8 cellular contexts compared by ENCODE assay signal in genomic region chr1:205630651-205631009, GRCh38. TPM values are rescaled to one million over a fixed set of nuclear protein-coding genes. Genes with fewer than 3 reads are reported as not detected.
DNase-seq lines count a peak whose midpoint lies in the region; ATAC-seq, FAIRE-seq and TF ChIP-seq lines count a peak whose summit lies in the region.

No MANE protein-coding gene starts in this region.

- ATAC-seq in Panc1, result no peak
- no peak for ATAC-seq in pancreas

- 3 to 4% methylated on average over 3 of the region's 3 CpGs for WGBS in pancreas, 2 donors

- peak overlapping the region; percentile 87 to 95 (median 89) for H3K4me3 Mint-ChIP-seq in CD8-positive, alpha-beta memory T cell

- no peaks in the 10 kb centered on the region for H3K27me3 ChIP-seq in CD8-positive, alpha-beta memory T cell (ENCODE audit: insufficient read depth, low read length, poor library complexity, severe bottlenecking)
- no peaks in the 10 kb centered on the region for H3K27me3 ChIP-seq in Panc1 (ENCODE audit: control insufficient read depth, insufficient read depth, low read length)
- H3K27me3 ChIP-seq in pancreas, result no peaks in the 10 kb centered on the region

- peak in 1 of 5 donors; percentile 1 for DNase-seq in CD8-positive, alpha-beta memory T cell
- DNase-seq in Panc1 (ENCODE audit: low read depth, low spot score), result no peak
- DNase-seq in epithelial cell of proximal tubule (ENCODE audit: low read depth), result no peak
- no peak for DNase-seq in pancreas
- no peak for DNase-seq in hypothalamus (lab: John Stamatoyannopoulos, UW)
- DNase-seq in activated CD4-positive, alpha-beta T cell treated with anti-CD3 and anti-CD28 coated beads, Interleukin-2, amount 50 U/mL, for 4 hours, result no peak
- DNase-seq in NCI-H2029 (lab: John Stamatoyannopoulos, UW), result no peak
- DNase-seq in SK-N-DZ (ENCODE audit: low spot score), result no peak

- peaks cover 52% of the 10 kb centered on the region for H3K4me1 ChIP-seq in CD8-positive, alpha-beta memory T cell (ENCODE audit: insufficient read depth, low read length)
- H3K4me1 ChIP-seq in Panc1 (ENCODE audit: control insufficient read depth, insufficient read depth, low read length) (peaks cover 18% of the 10 kb centered on the region), pancreas (peaks cover 5 to 18% (median 18%) of the 10 kb centered on the region in 3 donors)

- H3K9me3 Mint-ChIP-seq in CD8-positive, alpha-beta memory T cell, result no peaks in the 10 kb centered on the region

- POLR2A ChIA-PET in CD8-positive, alpha-beta memory T cell (lab: Charles Lee), result interaction anchor here (0.6 to 4.7 kb wide), 10 partner anchors 35 to 1125 kb away, joined by 3 to 67 read pairs (median 3); partner anchors contain the start of genes PM20D1 and RAB29
- POLR2A ChIA-PET in Panc1 (lab: Charles Lee), result interaction anchor here (0.6 kb wide), 1 partner anchor 74 kb away, joined by 5 read pairs; no protein-coding TSS in a partner anchor

- BruUV-seq in Panc1 (replicated peaks; lab: Mats Ljungman, UMichigan), result no TSS peak

- in situ Hi-C loops in Panc1 (cut with HindIII; ENCODE audit: low pct_unique_long_range_greater_than_20kb, low sequenced_read_pairs), result no loop called here

- peaks cover 0 to 1% of the 10 kb centered on the region in 2 donors for H3K27me3 Mint-ChIP-seq in CD8-positive, alpha-beta memory T cell

- CTCF ChIA-PET in CD8-positive, alpha-beta memory T cell (lab: Charles Lee), result interaction anchor here (0.6 to 3.7 kb wide), 8 partner anchors 17 to 129 kb away, joined by 3 to 96 read pairs (median 5); no protein-coding TSS in a partner anchor
- CTCF ChIA-PET in Panc1 (lab: Charles Lee), result interaction anchor here (2.3 kb wide), 1 partner anchor 39 kb away, joined by 14 read pairs; no protein-coding TSS in a partner anchor

- TF ChIP-seq CTCF in Panc1 (IDR thresholded peaks at IDR 0.05) (no peak), epithelial cell of proximal tubule (conservative IDR thresholded peaks at IDR 0.05; ENCODE audit: low read depth, low read length) (no peak), pancreas (IDR thresholded peaks at IDR 0.05) (no peak)

- peak overlapping the region; percentile 84 for H3K27ac ChIP-seq in CD8-positive, alpha-beta memory T cell (ENCODE audit: low read depth, low read length)
- H3K27ac ChIP-seq in Panc1 (ENCODE audit: low read length) (peak overlapping the region; percentile 95), pancreas (peak overlapping the region; percentile 81 to 96 (median 94))

- H3K9me3 ChIP-seq in CD8-positive, alpha-beta memory T cell (ENCODE audit: low read length), result no peaks in the 10 kb centered on the region
- H3K9me3 ChIP-seq in Panc1 (ENCODE audit: control insufficient read depth, insufficient read depth, low read depth, low read length) (no peaks in the 10 kb centered on the region), pancreas (no peaks in the 10 kb centered on the region)

- H3K4me3 ChIP-seq in CD8-positive, alpha-beta memory T cell (ENCODE audit: low read length), result peak overlapping the region; percentile 80
- H3K4me3 ChIP-seq in Panc1 (ENCODE audit: low read depth in 2 of 2, low read length in 2 of 2) (peak overlapping the region; percentile 81 to 94), epithelial cell of proximal tubule (ENCODE audit: low read depth, low read length) (peak overlapping the region; percentile 76), pancreas (peak overlapping the region; percentile 45 to 70 (median 65))

- H3K27ac Mint-ChIP-seq in CD8-positive, alpha-beta memory T cell, result peak overlapping the region; percentile 90 to 99 (median 97)

- peaks cover 0 to 38% (median 9%) of the 10 kb centered on the region in 3 donors for H3K36me3 Mint-ChIP-seq in CD8-positive, alpha-beta memory T cell

- no peak for FAIRE-seq in pancreas (lab: Jason Lieb, UNC)

- no peaks in the 10 kb centered on the region for H3K36me3 ChIP-seq in CD8-positive, alpha-beta memory T cell (ENCODE audit: insufficient read depth, low read length)
- H3K36me3 ChIP-seq in Panc1 (ENCODE audit: control insufficient read depth, insufficient read depth, low read length), result peaks cover 4% of the 10 kb centered on the region; the same call in 1 of the 2 replicates
- no peaks in the 10 kb centered on the region for H3K36me3 ChIP-seq in pancreas

- intact Hi-C loops in Panc1 (cut with micrococcal nuclease; ENCODE audit: unreplicated experiment) (no loop called here), pancreas (cut with DNase I) (loop anchor here in 1 of 3 donors (5.0 kb wide), 1 partner anchor 38 kb away; no protein-coding TSS in a partner anchor)

- H3K4me1 Mint-ChIP-seq in CD8-positive, alpha-beta memory T cell, result peaks cover 51 to 65% (median 58%) of the 10 kb centered on the region in 3 donors

RNA-seq across cellular contexts. Expression of gene ELK4, which starts 1.2 kb away (rescaled TPM):
- 10 to 100 TPM; 83.3 to 88.7 TPM for total RNA-seq in CD8-positive, alpha-beta memory T cell
- 6.1 TPM for polyA plus RNA-seq in CD8-positive, alpha-beta memory T cell
- total RNA-seq in Panc1 (2021; ENCODE audit: unreplicated experiment) (54.6 TPM), epithelial cell of proximal tubule (12.0 and 12.8 TPM in 2 replicates), pancreas (10 to 100 TPM; 18.5 to 42.7 (median 26.6) TPM)
- polyA plus RNA-seq in Panc1 (2012; ENCODE audit: insufficient read length), result 5.0 TPM
- polyA plus RNA-seq in pancreas, result 1 to 10 TPM; 5.7 to 7.2 TPM
- polyA plus RNA-seq in SK-N-DZ (2014; cell fraction: cytosol; rRNA removed), result 4.4 and 5.7 TPM in 2 replicates
- polyA plus RNA-seq in SK-N-DZ (2014; cell fraction: nucleus; rRNA removed), result 5.3 and 8.4 TPM in 2 replicates

RNA-seq across cellular contexts. Expression of gene SLC45A3, which starts 49.7 kb away (rescaled TPM):
- total RNA-seq in CD8-positive, alpha-beta memory T cell, result under 1 TPM; 0.29 to 0.33 TPM
- not detected for polyA plus RNA-seq in CD8-positive, alpha-beta memory T cell
- total RNA-seq in Panc1 (2021; ENCODE audit: unreplicated experiment), result 3.0 TPM
- polyA plus RNA-seq in Panc1 (2012; ENCODE audit: insufficient read length), result 4.2 TPM
- total RNA-seq in epithelial cell of proximal tubule, result 6.5 and 9.1 TPM in 2 replicates
- total RNA-seq in pancreas, result 1 to 10 TPM in 3 of 6 donors, under 1 TPM in 3; 0.28 to 2.1 (median 0.90) TPM
- 1 to 10 TPM; 1.4 to 4.7 TPM for polyA plus RNA-seq in pancreas
- 6.2 TPM in 2 replicates for polyA plus RNA-seq in SK-N-DZ (2014; cell fraction: cytosol; rRNA removed)
- 4.5 and 4.9 TPM in 2 replicates for polyA plus RNA-seq in SK-N-DZ (2014; cell fraction: nucleus; rRNA removed)
